Comparison of ENCODE assay signal across 2 cellular contexts in the genomic region with DNA sequence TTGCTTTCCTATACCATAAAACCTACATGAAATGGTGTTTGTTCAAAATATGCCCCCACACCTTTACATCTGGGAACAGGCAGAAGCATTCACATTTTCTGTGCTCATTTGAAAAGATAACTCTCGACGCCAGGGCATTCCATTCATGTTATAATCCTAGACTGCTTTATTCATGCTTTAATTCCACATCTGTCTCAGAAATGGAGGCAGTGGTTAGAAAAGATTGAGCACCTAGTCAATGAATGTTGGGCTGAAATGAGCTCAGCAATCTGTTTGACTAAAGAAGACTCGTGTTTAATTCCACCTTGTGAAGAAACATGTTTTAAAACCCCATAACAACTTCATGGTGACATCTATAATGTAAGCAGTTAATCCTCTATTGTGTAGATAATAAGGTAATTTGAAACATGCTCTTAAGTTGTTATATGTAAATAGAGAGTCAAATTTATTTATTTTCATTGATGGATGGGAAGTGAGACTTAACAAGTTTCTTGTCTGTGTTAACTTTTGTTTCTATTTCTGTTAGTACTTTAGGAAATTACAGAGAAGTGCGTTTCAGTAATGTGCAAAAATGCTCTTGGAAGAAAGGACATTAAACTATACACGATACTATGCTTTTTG.
TF ChIP-seq lines count a peak whose summit lies in the region.

No MANE protein-coding gene starts in this region.

TF ChIP-seq in IMR-90, 13 proteins besides CTCF, POLR2A, EP300 and RAD21:
- TF ChIP-seq CHD1 (IDR thresholded peaks at IDR 0.05; ENCODE audit: low read depth, low read length) (no peak), RCOR1 (IDR thresholded peaks at IDR 0.05; ENCODE audit: insufficient replicate concordance, low read length) (no peak), RFX5 (IDR thresholded peaks at IDR 0.05; ENCODE audit: low read depth, low read length) (no peak), MAZ (IDR thresholded peaks at IDR 0.05; ENCODE audit: borderline replicate concordance, low read depth, low read length) (no peak), SMC3 (IDR thresholded peaks at IDR 0.05; ENCODE audit: low read depth, low read length) (no peak), NFE2L2 (IDR thresholded peaks at IDR 0.05; ENCODE audit: low read depth, low read length) (no peak), MAFK (IDR thresholded peaks at IDR 0.05; ENCODE audit: low read depth, low read length) (no peak), MXI1 (IDR thresholded peaks at IDR 0.05; ENCODE audit: borderline replicate concordance, low read depth, low read length) (no peak), CEBPB (IDR thresholded peaks at IDR 0.05; ENCODE audit: low read depth, low read length) (no peak), FOS (IDR thresholded peaks at IDR 0.05; ENCODE audit: low read depth, low read length) (no peak), BHLHE40 (IDR thresholded peaks at IDR 0.05; ENCODE audit: low read depth, low read length) (no peak)
- TF ChIP-seq, protein P1, sequence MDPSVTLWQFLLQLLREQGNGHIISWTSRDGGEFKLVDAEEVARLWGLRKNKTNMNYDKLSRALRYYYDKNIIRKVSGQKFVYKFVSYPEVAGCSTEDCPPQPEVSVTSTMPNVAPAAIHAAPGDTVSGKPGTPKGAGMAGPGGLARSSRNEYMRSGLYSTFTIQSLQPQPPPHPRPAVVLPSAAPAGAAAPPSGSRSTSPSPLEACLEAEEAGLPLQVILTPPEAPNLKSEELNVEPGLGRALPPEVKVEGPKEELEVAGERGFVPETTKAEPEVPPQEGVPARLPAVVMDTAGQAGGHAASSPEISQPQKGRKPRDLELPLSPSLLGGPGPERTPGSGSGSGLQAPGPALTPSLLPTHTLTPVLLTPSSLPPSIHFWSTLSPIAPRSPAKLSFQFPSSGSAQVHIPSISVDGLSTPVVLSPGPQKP (IDR thresholded peaks at IDR 0.05; ENCODE audit: borderline replicate concordance, low read depth, low read length) = no peak
- TF ChIP-seq, protein P2, sequence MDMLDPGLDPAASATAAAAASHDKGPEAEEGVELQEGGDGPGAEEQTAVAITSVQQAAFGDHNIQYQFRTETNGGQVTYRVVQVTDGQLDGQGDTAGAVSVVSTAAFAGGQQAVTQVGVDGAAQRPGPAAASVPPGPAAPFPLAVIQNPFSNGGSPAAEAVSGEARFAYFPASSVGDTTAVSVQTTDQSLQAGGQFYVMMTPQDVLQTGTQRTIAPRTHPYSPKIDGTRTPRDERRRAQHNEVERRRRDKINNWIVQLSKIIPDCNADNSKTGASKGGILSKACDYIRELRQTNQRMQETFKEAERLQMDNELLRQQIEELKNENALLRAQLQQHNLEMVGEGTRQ (IDR thresholded peaks at IDR 0.05; ENCODE audit: low read depth, low read length) = no peak

TF ChIP-seq in SK-N-SH, 30 proteins besides CTCF, POLR2A, EP300 and RAD21:
- TF ChIP-seq, protein P3, sequence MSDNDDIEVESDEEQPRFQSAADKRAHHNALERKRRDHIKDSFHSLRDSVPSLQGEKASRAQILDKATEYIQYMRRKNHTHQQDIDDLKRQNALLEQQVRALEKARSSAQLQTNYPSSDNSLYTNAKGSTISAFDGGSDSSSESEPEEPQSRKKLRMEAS (IDR thresholded peaks at IDR 0.05; ENCODE audit: low read depth) = no peak
- TF ChIP-seq CHD2 (IDR thresholded peaks at IDR 0.05; ENCODE audit: low read length, partially characterized antibody) (no peak), SIN3A (IDR thresholded peaks at IDR 0.05; ENCODE audit: borderline replicate concordance, low read depth, low read length) (no peak), MEF2A (IDR thresholded peaks at IDR 0.05; ENCODE audit: borderline replicate concordance, low read depth) (no peak), TAF1 (IDR thresholded peaks at IDR 0.05; ENCODE audit: borderline replicate concordance, low read depth, low read length) (no peak)
- TF ChIP-seq, protein P2 (IDR thresholded peaks at IDR 0.05; ENCODE audit: borderline replicate concordance, low read depth, low read length) = no peak
- TF ChIP-seq, protein P4, sequence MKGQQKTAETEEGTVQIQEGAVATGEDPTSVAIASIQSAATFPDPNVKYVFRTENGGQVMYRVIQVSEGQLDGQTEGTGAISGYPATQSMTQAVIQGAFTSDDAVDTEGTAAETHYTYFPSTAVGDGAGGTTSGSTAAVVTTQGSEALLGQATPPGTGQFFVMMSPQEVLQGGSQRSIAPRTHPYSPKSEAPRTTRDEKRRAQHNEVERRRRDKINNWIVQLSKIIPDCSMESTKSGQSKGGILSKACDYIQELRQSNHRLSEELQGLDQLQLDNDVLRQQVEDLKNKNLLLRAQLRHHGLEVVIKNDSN (IDR thresholded peaks at IDR 0.05; ENCODE audit: borderline replicate concordance, low read depth) = no peak
TF ChIP-seq in SK-N-SH: peak in this region for 0.
